ENCODE assay signal across 1 cellular context in the genomic region with DNA sequence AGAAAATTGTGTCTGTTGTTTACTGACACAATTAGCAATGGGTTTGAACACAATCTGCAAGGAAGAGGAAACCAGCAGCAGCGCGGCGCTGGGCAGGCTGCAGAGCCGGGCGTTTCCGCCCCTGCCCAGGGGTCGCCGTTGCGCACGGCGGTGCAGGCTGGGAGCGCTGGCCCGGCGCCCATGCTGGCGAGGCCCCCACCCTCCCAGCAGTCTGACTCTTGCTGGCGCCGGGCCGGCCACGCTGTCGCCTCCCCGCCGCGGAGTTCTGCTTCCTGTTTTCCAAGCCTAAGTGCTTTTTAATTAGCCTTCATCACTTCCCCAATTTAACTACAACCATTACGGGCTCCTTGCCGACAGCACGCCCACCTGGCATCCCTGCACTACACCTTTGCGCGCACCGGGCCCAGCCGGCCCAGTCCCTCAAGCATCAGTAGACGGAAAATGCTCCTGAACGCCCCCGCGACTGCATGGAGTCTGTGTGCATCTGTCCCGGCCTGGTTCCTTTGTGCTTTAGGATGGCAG.
A peak's percentile ranks its signal among the peaks of the same experiment; 100 is the strongest.
TF ChIP-seq lines count a peak whose summit lies in the region.

No MANE protein-coding gene starts in this region.

TF ChIP-seq in HEK293, 187 proteins besides CTCF, POLR2A, EP300 and RAD21 (continued from another document):
- TF ChIP-seq, protein P1, sequence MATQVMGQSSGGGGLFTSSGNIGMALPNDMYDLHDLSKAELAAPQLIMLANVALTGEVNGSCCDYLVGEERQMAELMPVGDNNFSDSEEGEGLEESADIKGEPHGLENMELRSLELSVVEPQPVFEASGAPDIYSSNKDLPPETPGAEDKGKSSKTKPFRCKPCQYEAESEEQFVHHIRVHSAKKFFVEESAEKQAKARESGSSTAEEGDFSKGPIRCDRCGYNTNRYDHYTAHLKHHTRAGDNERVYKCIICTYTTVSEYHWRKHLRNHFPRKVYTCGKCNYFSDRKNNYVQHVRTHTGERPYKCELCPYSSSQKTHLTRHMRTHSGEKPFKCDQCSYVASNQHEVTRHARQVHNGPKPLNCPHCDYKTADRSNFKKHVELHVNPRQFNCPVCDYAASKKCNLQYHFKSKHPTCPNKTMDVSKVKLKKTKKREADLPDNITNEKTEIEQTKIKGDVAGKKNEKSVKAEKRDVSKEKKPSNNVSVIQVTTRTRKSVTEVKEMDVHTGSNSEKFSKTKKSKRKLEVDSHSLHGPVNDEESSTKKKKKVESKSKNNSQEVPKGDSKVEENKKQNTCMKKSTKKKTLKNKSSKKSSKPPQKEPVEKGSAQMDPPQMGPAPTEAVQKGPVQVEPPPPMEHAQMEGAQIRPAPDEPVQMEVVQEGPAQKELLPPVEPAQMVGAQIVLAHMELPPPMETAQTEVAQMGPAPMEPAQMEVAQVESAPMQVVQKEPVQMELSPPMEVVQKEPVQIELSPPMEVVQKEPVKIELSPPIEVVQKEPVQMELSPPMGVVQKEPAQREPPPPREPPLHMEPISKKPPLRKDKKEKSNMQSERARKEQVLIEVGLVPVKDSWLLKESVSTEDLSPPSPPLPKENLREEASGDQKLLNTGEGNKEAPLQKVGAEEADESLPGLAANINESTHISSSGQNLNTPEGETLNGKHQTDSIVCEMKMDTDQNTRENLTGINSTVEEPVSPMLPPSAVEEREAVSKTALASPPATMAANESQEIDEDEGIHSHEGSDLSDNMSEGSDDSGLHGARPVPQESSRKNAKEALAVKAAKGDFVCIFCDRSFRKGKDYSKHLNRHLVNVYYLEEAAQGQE (tag by site-specific recombination; IDR thresholded peaks at IDR 0.05): no peak
- TF ChIP-seq ZNF24 (tag by site-specific recombination; IDR thresholded peaks at IDR 0.05) (no peak), ZNF324 (tag by site-specific recombination; IDR thresholded peaks at IDR 0.05) (0 out of 2 replicates have a peak, but pooled peaks have one; percentile 32), ZNF175 (tag by site-specific recombination; IDR thresholded peaks at IDR 0.05) (no peak), ZBTB8A (tag by site-specific recombination; IDR thresholded peaks at IDR 0.05) (peak; percentile 23; the same call in 1 of the 2 replicates), ZNF600 (tag by site-specific recombination; IDR thresholded peaks at IDR 0.05) (peak; percentile 66; the same call in 1 of the 2 replicates), ZBTB17 (tag by site-specific recombination; IDR thresholded peaks at IDR 0.05) (peak; percentile 72), ZNF423 (tag by site-specific recombination; IDR thresholded peaks at IDR 0.05) (0 out of 2 replicates have a peak, but pooled peaks have one; percentile 33), ZFHX2 (tag by site-specific recombination; conservative IDR thresholded peaks at IDR 0.05) (peak; percentile 82), KLF9 (tag by site-specific recombination; IDR thresholded peaks at IDR 0.05; ENCODE audit: low read depth) (peak; percentile 62; the same call in 1 of the 2 replicates), ZNF433 (tag by site-specific recombination; IDR thresholded peaks at IDR 0.05; ENCODE audit: low read depth) (no peak), ZXDB (tag by site-specific recombination; IDR thresholded peaks at IDR 0.05) (peak; percentile 75), OVOL3 (tag by site-specific recombination; IDR thresholded peaks at IDR 0.05) (no peak), ZNF843 (tag by site-specific recombination; IDR thresholded peaks at IDR 0.05) (peak; percentile 54), GLIS2 (tag by site-specific recombination; IDR thresholded peaks at IDR 0.05) (peak; percentile 53; the same call in 1 of the 2 replicates), ZNF394 (tag by site-specific recombination; IDR thresholded peaks at IDR 0.05; ENCODE audit: borderline replicate concordance) (no peak), ZNF335 (tag by site-specific recombination; conservative IDR thresholded peaks at IDR 0.05) (peak; percentile 97)
- TF ChIP-seq, protein P2, sequence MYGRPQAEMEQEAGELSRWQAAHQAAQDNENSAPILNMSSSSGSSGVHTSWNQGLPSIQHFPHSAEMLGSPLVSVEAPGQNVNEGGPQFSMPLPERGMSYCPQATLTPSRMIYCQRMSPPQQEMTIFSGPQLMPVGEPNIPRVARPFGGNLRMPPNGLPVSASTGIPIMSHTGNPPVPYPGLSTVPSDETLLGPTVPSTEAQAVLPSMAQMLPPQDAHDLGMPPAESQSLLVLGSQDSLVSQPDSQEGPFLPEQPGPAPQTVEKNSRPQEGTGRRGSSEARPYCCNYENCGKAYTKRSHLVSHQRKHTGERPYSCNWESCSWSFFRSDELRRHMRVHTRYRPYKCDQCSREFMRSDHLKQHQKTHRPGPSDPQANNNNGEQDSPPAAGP (tag by site-specific recombination; IDR thresholded peaks at IDR 0.05): peak; percentile 61; the same call in 1 of the 2 replicates
- TF ChIP-seq, protein P3, sequence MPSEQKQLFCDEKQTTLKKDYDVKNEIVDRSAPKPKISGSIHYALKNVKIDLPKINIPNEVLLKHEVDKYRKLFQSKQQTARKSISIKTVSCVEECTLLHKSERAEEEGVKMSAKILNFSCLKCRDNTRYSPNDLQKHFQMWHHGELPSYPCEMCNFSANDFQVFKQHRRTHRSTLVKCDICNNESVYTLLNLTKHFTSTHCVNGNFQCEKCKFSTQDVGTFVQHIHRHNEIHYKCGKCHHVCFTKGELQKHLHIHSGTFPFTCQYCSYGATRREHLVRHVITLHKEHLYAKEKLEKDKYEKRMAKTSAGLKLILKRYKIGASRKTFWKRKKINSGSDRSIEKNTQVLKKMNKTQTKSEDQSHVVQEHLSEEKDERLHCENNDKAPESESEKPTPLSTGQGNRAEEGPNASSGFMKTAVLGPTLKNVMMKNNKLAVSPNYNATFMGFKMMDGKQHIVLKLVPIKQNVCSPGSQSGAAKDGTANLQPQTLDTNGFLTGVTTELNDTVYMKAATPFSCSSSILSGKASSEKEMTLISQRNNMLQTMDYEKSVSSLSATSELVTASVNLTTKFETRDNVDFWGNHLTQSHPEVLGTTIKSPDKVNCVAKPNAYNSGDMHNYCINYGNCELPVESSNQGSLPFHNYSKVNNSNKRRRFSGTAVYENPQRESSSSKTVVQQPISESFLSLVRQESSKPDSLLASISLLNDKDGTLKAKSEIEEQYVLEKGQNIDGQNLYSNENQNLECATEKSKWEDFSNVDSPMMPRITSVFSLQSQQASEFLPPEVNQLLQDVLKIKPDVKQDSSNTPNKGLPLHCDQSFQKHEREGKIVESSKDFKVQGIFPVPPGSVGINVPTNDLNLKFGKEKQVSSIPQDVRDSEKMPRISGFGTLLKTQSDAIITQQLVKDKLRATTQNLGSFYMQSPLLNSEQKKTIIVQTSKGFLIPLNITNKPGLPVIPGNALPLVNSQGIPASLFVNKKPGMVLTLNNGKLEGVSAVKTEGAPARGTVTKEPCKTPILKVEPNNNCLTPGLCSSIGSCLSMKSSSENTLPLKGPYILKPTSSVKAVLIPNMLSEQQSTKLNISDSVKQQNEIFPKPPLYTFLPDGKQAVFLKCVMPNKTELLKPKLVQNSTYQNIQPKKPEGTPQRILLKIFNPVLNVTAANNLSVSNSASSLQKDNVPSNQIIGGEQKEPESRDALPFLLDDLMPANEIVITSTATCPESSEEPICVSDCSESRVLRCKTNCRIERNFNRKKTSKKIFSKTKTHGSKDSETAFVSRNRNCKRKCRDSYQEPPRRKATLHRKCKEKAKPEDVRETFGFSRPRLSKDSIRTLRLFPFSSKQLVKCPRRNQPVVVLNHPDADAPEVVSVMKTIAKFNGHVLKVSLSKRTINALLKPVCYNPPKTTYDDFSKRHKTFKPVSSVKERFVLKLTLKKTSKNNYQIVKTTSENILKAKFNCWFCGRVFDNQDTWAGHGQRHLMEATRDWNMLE (tag by site-specific recombination; conservative IDR thresholded peaks at IDR 0.05; ENCODE audit: low read depth): peak; percentile 48
- TF ChIP-seq, protein P4, sequence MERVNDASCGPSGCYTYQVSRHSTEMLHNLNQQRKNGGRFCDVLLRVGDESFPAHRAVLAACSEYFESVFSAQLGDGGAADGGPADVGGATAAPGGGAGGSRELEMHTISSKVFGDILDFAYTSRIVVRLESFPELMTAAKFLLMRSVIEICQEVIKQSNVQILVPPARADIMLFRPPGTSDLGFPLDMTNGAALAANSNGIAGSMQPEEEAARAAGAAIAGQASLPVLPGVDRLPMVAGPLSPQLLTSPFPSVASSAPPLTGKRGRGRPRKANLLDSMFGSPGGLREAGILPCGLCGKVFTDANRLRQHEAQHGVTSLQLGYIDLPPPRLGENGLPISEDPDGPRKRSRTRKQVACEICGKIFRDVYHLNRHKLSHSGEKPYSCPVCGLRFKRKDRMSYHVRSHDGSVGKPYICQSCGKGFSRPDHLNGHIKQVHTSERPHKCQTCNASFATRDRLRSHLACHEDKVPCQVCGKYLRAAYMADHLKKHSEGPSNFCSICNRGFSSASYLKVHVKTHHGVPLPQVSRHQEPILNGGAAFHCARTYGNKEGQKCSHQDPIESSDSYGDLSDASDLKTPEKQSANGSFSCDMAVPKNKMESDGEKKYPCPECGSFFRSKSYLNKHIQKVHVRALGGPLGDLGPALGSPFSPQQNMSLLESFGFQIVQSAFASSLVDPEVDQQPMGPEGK (tag by site-specific recombination; IDR thresholded peaks at IDR 0.05): peak; percentile 83
- TF ChIP-seq, protein P5, sequence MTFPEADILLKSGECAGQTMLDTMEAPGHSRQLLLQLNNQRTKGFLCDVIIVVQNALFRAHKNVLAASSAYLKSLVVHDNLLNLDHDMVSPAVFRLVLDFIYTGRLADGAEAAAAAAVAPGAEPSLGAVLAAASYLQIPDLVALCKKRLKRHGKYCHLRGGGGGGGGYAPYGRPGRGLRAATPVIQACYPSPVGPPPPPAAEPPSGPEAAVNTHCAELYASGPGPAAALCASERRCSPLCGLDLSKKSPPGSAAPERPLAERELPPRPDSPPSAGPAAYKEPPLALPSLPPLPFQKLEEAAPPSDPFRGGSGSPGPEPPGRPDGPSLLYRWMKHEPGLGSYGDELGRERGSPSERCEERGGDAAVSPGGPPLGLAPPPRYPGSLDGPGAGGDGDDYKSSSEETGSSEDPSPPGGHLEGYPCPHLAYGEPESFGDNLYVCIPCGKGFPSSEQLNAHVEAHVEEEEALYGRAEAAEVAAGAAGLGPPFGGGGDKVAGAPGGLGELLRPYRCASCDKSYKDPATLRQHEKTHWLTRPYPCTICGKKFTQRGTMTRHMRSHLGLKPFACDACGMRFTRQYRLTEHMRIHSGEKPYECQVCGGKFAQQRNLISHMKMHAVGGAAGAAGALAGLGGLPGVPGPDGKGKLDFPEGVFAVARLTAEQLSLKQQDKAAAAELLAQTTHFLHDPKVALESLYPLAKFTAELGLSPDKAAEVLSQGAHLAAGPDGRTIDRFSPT (tag by site-specific recombination; IDR thresholded peaks at IDR 0.05): peak; percentile 37; the same call in 1 of the 2 replicates
- TF ChIP-seq, protein P6, sequence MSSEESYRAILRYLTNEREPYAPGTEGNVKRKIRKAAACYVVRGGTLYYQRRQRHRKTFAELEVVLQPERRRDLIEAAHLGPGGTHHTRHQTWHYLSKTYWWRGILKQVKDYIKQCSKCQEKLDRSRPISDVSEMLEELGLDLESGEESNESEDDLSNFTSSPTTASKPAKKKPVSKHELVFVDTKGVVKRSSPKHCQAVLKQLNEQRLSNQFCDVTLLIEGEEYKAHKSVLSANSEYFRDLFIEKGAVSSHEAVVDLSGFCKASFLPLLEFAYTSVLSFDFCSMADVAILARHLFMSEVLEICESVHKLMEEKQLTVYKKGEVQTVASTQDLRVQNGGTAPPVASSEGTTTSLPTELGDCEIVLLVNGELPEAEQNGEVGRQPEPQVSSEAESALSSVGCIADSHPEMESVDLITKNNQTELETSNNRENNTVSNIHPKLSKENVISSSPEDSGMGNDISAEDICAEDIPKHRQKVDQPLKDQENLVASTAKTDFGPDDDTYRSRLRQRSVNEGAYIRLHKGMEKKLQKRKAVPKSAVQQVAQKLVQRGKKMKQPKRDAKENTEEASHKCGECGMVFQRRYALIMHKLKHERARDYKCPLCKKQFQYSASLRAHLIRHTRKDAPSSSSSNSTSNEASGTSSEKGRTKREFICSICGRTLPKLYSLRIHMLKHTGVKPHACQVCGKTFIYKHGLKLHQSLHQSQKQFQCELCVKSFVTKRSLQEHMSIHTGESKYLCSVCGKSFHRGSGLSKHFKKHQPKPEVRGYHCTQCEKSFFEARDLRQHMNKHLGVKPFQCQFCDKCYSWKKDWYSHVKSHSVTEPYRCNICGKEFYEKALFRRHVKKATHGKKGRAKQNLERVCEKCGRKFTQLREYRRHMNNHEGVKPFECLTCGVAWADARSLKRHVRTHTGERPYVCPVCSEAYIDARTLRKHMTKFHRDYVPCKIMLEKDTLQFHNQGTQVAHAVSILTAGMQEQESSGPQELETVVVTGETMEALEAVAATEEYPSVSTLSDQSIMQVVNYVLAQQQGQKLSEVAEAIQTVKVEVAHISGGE (tag by site-specific recombination; conservative IDR thresholded peaks at IDR 0.05; ENCODE audit: low read depth): 0 out of 2 replicates have a peak, but pooled peaks have one; percentile 22
